8 cellular contexts compared by ENCODE assay signal in the genomic region with DNA sequence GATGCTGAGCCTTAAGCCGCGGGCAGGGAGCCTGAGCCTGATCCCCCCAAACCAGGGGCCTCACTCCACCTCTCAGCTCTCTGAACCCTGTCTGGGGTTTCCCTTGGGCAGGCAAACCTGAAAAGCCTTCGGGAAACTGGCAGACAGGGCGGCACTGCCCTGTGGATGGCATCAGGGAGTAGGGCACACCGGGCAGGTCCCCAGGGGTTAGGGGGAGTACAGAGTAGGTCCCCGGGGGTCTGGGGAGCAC. TPM values are rescaled to one million over a fixed set of nuclear protein-coding genes. Genes with fewer than 3 reads are reported as not detected.
DNase-seq lines count a peak whose midpoint lies in the region; ATAC-seq and TF ChIP-seq lines count a peak whose summit lies in the region.

No MANE protein-coding gene starts in this region.

- CTCF ChIA-PET in activated CD4-positive, alpha-beta T cell treated with anti-CD3 and anti-CD28 coated beads, Interleukin-2, amount 10 ng/mL, durations not matched to agents 7 days and 5 days (lab: Charles Lee) = interaction anchor here (0.5 to 1.0 kb wide), 3 partner anchors 11 to 1966 kb away, joined by 3 to 5 read pairs (median 3); partner anchors contain the start of gene PIAS4

- POLR2A ChIA-PET in activated CD4-positive, alpha-beta T cell treated with anti-CD3 and anti-CD28 coated beads, Interleukin-2, amount 10 ng/mL, durations not matched to agents 7 days and 5 days (lab: Charles Lee) = no interaction called here

- no peaks in the 10 kb centered on the region for H3K9me3 ChIP-seq in lung (ENCODE audit: control insufficient read depth in 2 of 2, insufficient read depth in 1 of 2, low read length in 1 of 2)
- H3K9me3 ChIP-seq in tibial artery = no peaks in the 10 kb centered on the region

- TF ChIP-seq CTCF in lung (IDR thresholded peaks at IDR 0.05; ENCODE audit: control extremely low read depth, extremely low read depth) (no peak), tibial artery (IDR thresholded peaks at IDR 0.05) (no peak)

- H3K4me3 Mint-ChIP-seq in activated CD4-positive, alpha-beta T cell treated with anti-CD3 and anti-CD28 coated beads, Interleukin-2, amount 10 ng/mL, durations not matched to agents 7 days and 5 days = peak overlapping the region; percentile 54

- ATAC-seq in lung (ENCODE audit: insufficient read depth, low FRiP score) (no peak), GM21526 (IDR thresholded peaks at IDR 0.05; ENCODE audit: low FRiP score, unreplicated experiment) (no peak)

- H3K27ac Mint-ChIP-seq in activated CD4-positive, alpha-beta T cell treated with anti-CD3 and anti-CD28 coated beads, Interleukin-2, amount 10 ng/mL, durations not matched to agents 7 days and 5 days = peak overlapping the region; percentile 85

- H3K9me3 Mint-ChIP-seq in activated CD4-positive, alpha-beta T cell treated with anti-CD3 and anti-CD28 coated beads, Interleukin-2, amount 10 ng/mL, durations not matched to agents 7 days and 5 days = no peaks in the 10 kb centered on the region

- H3K36me3 ChIP-seq in lung (ENCODE audit: control insufficient read depth in 2 of 2, insufficient read depth in 2 of 2, low read length in 2 of 2) (peaks cover 0 to 73% of the 10 kb centered on the region in 2 donors), tibial artery (peaks cover 55 to 81% (median 62%) of the 10 kb centered on the region in 3 donors)

- 81 to 95% methylated on average over 6 of the region's 6 CpGs for WGBS in lung, 2 donors

- H3K27me3 Mint-ChIP-seq in activated CD4-positive, alpha-beta T cell treated with anti-CD3 and anti-CD28 coated beads, Interleukin-2, amount 10 ng/mL, durations not matched to agents 7 days and 5 days = no peaks in the 10 kb centered on the region

- H3K4me1 Mint-ChIP-seq in activated CD4-positive, alpha-beta T cell treated with anti-CD3 and anti-CD28 coated beads, Interleukin-2, amount 10 ng/mL, durations not matched to agents 7 days and 5 days = peaks cover 31% of the 10 kb centered on the region

- H3K36me3 Mint-ChIP-seq in activated CD4-positive, alpha-beta T cell treated with anti-CD3 and anti-CD28 coated beads, Interleukin-2, amount 10 ng/mL, durations not matched to agents 7 days and 5 days (ENCODE audit: low read depth) = peaks cover 21% of the 10 kb centered on the region

- H3K4me3 ChIP-seq in lung (no peak overlapping the region), tibial artery (peak overlapping the region; percentile 40 to 41)

- H3K4me1 ChIP-seq in lung (ENCODE audit: control insufficient read depth in 2 of 2, insufficient read depth in 2 of 2, low read length in 2 of 2) (peaks cover 9 to 44% of the 10 kb centered on the region in 2 donors), tibial artery (peaks cover 6 to 56% (median 50%) of the 10 kb centered on the region in 4 donors)

- H3K27me3 ChIP-seq in lung (ENCODE audit: control insufficient read depth, insufficient read depth) = no peaks in the 10 kb centered on the region
- H3K27me3 ChIP-seq in tibial artery = no peaks in the 10 kb centered on the region

- intact Hi-C loops in tibial artery (cut with DNase I; ENCODE audit: low total_unique reads) = no loop called here

- DNase-seq in activated CD4-positive, alpha-beta T cell treated with anti-CD3 and anti-CD28 coated beads, Interleukin-2, amount 10 ng/mL, durations not matched to agents 7 days and 5 days = no peak
- no peak for DNase-seq in activated CD4-positive, alpha-beta T cell treated with anti-CD3 and anti-CD28 coated beads for 1 hour
- no peak for DNase-seq in lung (ENCODE audit: low spot score)
- DNase-seq in tibial artery = no peak
- DNase-seq in NCI-H510A (lab: John Stamatoyannopoulos, UW) = no peak
- DNase-seq in DMS79 (lab: John Stamatoyannopoulos, UW) = no peak

- H3K27ac ChIP-seq in angular gyrus (ENCODE audit: low read depth, low read length) = peak overlapping the region; percentile 92
- peak overlapping the region; percentile 88 to 93 for H3K27ac ChIP-seq in lung (ENCODE audit: low read depth in 1 of 2, low read length in 1 of 2)
- H3K27ac ChIP-seq in tibial artery = peak overlapping the region; percentile 81 to 86

RNA-seq across cellular contexts. Expression of gene MKNK2, which starts 9.7 kb away (rescaled TPM):
- 100 to 1,000 TPM; 198 to 228 TPM for total RNA-seq in activated CD4-positive, alpha-beta T cell treated with anti-CD3 and anti-CD28 coated beads, Interleukin-2, amount 10 ng/mL, durations not matched to agents 7 days and 5 days
- total RNA-seq in lung = 100 to 1,000 TPM; 107 to 333 TPM
- polyA plus RNA-seq in lung = 100 to 1,000 TPM; 132 to 189 TPM

RNA-seq across cellular contexts. Expression of gene BTBD2, which starts 25.8 kb away (rescaled TPM):
- 10 to 100 TPM; 61.3 to 66.3 TPM for total RNA-seq in activated CD4-positive, alpha-beta T cell treated with anti-CD3 and anti-CD28 coated beads, Interleukin-2, amount 10 ng/mL, durations not matched to agents 7 days and 5 days
- 10 to 100 TPM; 49.5 to 62.3 TPM for total RNA-seq in lung
- polyA plus RNA-seq in lung = 10 to 100 TPM; 35.5 to 40.1 TPM

RNA-seq across cellular contexts. Expression of gene MOB3A, which starts 54.8 kb away (rescaled TPM):
- 100 to 1,000 TPM; 217 to 239 TPM for total RNA-seq in activated CD4-positive, alpha-beta T cell treated with anti-CD3 and anti-CD28 coated beads, Interleukin-2, amount 10 ng/mL, durations not matched to agents 7 days and 5 days
- total RNA-seq in lung = 10 to 100 TPM; 45.2 to 86.6 TPM
- polyA plus RNA-seq in lung = 10 to 100 TPM; 17.7 to 44.9 TPM

RNA-seq across cellular contexts. Expression of gene IZUMO4, which starts 55.4 kb away (rescaled TPM):
- total RNA-seq in activated CD4-positive, alpha-beta T cell treated with anti-CD3 and anti-CD28 coated beads, Interleukin-2, amount 10 ng/mL, durations not matched to agents 7 days and 5 days = 1 to 10 TPM; 7.5 to 9.9 TPM
- 1 to 10 TPM; 5.0 to 8.4 TPM for total RNA-seq in lung
- 1 to 10 TPM; 6.1 to 9.8 TPM for polyA plus RNA-seq in lung
